Comparison of ENCODE assay signal across 10 cellular contexts in genomic region chr15:89105147-89105546, GRCh38. TPM values are rescaled to one million over a fixed set of nuclear protein-coding genes. Genes with fewer than 3 reads are reported as not detected.
DNase-seq lines count a peak whose midpoint lies in the region; ATAC-seq and TF ChIP-seq lines count a peak whose summit lies in the region.
"Had no signal": no experiment of that assay in that cellular context is flagged by ENCODE, and none has a peak within 500 bp of the region (broad histone marks: within the 10 kb centered on the region; RNA-seq: fewer than 3 reads in every experiment).

No MANE protein-coding gene starts in this region.

- intact Hi-C loops in left lung (cut with DNase I), result no loop called here
- intact Hi-C loops in lower leg skin (cut with DNase I; ENCODE audit: low total_unique reads), result no loop called here

- peak; percentile 95 for DNase-seq in HT1080 (ENCODE audit: low read depth)
- peak; percentile 7 for DNase-seq in cerebellar cortex (ENCODE audit: low spot score)
- DNase-seq in left lung, result no peak
- no peak for DNase-seq in tibial nerve (ENCODE audit: low spot score in 2 of 2)
- DNase-seq in lower leg skin (ENCODE audit: low spot score in 2 of 2), result no peak
- no peak for DNase-seq in HK-2 (ENCODE audit: unreplicated experiment)
- DNase-seq: activated CD4-positive, alpha-beta T cell treated with anti-CD3 and anti-CD28 coated beads for 36 hours; stimulated activated CD4-positive, alpha-beta T cell treated with anti-CD3 and anti-CD28 coated beads, Interleukin-15, amount 100 ng/mL, for 24 hours had no signal

- TF ChIP-seq POLR2A in tibial nerve (IDR thresholded peaks at IDR 0.05) (no peak), lower leg skin (IDR thresholded peaks at IDR 0.05) (no peak)

- no peaks in the 10 kb centered on the region for H3K27me3 ChIP-seq in left lung
- no peaks in the 10 kb centered on the region for H3K27me3 ChIP-seq in tibial nerve

- H3K36me3 ChIP-seq in left lung (peaks cover 0 to 40% of the 10 kb centered on the region in 2 donors), tibial nerve (peaks cover 0 to 24% (median 0%) of the 10 kb centered on the region in 3 donors)

- H3K9me3 ChIP-seq in left lung (no peaks in the 10 kb centered on the region), tibial nerve (no peaks in the 10 kb centered on the region)

- H3K4me3 ChIP-seq in left lung (no peak overlapping the region), tibial nerve (no peak overlapping the region), lower leg skin (ENCODE audit: low read depth, poor library complexity, severe bottlenecking) (no peak overlapping the region)

- H3K4me1 ChIP-seq in left lung (peaks cover 29 to 73% of the 10 kb centered on the region in 2 donors), tibial nerve (peaks cover 0 to 55% (median 20%) of the 10 kb centered on the region in 4 donors)

- WGBS in tibial nerve, 2 donors, result 21 to 35% methylated on average over 4 of the region's 4 CpGs
- whole genome bisulfite sequencing in lower leg skin, 2 donors, result 45 to 53% methylated on average over 4 of the region's 4 CpGs

- peak in 1 of 2 donors; percentile 58 for TF ChIP-seq EP300 in tibial nerve (IDR thresholded peaks at IDR 0.05)

- H3K27ac ChIP-seq in left lung (peak overlapping the region; percentile 57 to 68), tibial nerve (peak overlapping the region in 3 of 4 donors; percentile 51 to 74 (median 65))

- no peak for TF ChIP-seq CTCF in left lung (IDR thresholded peaks at IDR 0.05)
- no peak for TF ChIP-seq CTCF in tibial nerve (IDR thresholded peaks at IDR 0.05)
- no peak for TF ChIP-seq CTCF in lower leg skin (IDR thresholded peaks at IDR 0.05)

- ATAC-seq in left lung (peak; percentile 31), HG03521 (IDR thresholded peaks at IDR 0.05; ENCODE audit: unreplicated experiment) (no peak), HG03378 (IDR thresholded peaks at IDR 0.05; ENCODE audit: unreplicated experiment) (no peak)
- ATAC-seq: activated CD4-positive, alpha-beta T cell treated with anti-CD3 and anti-CD28 coated beads for 36 hours had no signal

RNA-seq across cellular contexts. Expression of gene ABHD2, which starts 16.9 kb away (rescaled TPM):
- total RNA-seq in HT1080 (2014; rRNA removed; shearing (Covaris generic)), result 68.0 and 77.6 TPM in 2 replicates
- polyA plus RNA-seq in HT1080 (2015; cell fraction: cytosol; rRNA removed), result 22.7 and 33.2 TPM in 2 replicates
- polyA plus RNA-seq in HT1080 (2015; cell fraction: nucleus; rRNA removed), result 73.7 and 81.1 TPM in 2 replicates
- total RNA-seq in left lung, result 100 to 1,000 TPM; 214 to 231 TPM
- total RNA-seq in tibial nerve, result 10 to 100 TPM; 29.7 to 48.1 (median 35.9) TPM
- total RNA-seq in lower leg skin, result 10 to 100 TPM; 21.5 to 57.3 (median 38.5) TPM

Comparison
In these comparisons a context has a peak if more than half of its experiments do, and no peak if none do; other contexts are left out.
1. DNase-seq: peak in HT1080 (single experiment) and cerebellar cortex (single experiment); none in left lung (0 of 2), tibial nerve (0 of 2), lower leg skin (0 of 2) and HK-2 (single experiment).